Comparison of ENCODE assay signal across 9 cellular contexts in the genomic region with DNA sequence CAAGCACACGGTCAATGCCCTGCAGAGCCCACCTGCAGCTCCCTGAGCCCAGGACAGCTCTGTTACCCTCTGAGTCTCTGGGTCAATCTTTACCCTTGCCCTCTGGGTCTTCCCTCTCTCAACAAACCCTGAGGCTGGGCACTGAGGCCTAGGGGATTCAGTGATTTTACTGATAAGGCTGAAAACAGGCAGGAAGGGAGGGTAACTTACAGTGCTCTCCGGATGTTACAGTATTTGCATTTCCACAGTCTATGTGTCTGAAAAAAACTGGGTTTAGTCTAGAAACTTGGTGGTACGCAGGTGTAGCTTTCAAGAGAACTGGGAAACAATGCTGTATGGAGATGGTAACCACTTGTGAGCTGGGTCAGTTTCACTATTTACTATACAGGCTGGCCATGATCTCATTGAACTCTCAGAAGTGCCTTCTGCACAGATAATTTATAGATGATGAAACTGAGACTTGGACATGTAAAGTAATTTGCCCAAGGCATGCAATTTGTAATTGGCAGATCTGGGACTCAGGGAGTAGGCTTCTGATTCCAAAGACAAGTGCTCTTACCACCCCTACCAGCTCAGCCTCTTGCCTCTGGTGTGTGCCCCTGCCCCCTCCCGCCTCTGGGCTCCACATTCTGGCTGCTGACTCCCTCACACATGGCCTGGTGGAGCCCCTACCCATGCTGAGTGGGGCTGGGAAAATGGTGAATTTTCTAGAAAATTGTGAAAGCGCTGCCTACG. TPM values are rescaled to one million over a fixed set of nuclear protein-coding genes. Genes with fewer than 3 reads are reported as not detected.
DNase-seq lines count a peak whose midpoint lies in the region; ATAC-seq and TF ChIP-seq lines count a peak whose summit lies in the region.
"Had no signal": no experiment of that assay in that cellular context is flagged by ENCODE, and none has a peak within 500 bp of the region (broad histone marks: within the 10 kb centered on the region; RNA-seq: fewer than 3 reads in every experiment).

No MANE protein-coding gene starts in this region.

- H3K27ac Mint-ChIP-seq in CD8-positive, alpha-beta T cell: peak overlapping the region; percentile 94
- H3K27ac Mint-ChIP-seq in activated CD4-positive, alpha-beta memory T cell treated with anti-CD3 and anti-CD28 coated beads for 36 hours: peak overlapping the region; percentile 78
- no peak overlapping the region for H3K27ac Mint-ChIP-seq in chondrocyte (ENCODE audit: unreplicated experiment)

- peaks cover 30% of the 10 kb centered on the region for H3K27me3 Mint-ChIP-seq in CD8-positive, alpha-beta T cell (ENCODE audit: low read depth)
- peaks cover 2% of the 10 kb centered on the region for H3K27me3 Mint-ChIP-seq in activated CD4-positive, alpha-beta memory T cell treated with anti-CD3 and anti-CD28 coated beads for 36 hours
- H3K27me3 Mint-ChIP-seq in chondrocyte (ENCODE audit: low read depth): no peaks in the 10 kb centered on the region

- no peak for DNase-seq in CD8-positive, alpha-beta T cell
- DNase-seq in activated CD4-positive, alpha-beta memory T cell treated with anti-CD3 and anti-CD28 coated beads for 36 hours: no peak
- no peak for DNase-seq in sigmoid colon
- DNase-seq in chondrocyte (ENCODE audit: low spot score): no peak
- no peak for DNase-seq in SW 1271 (lab: John Stamatoyannopoulos, UW)
- DNase-seq in WERI-Rb-1: no peak

- TF ChIP-seq CTCF in CD8-positive, alpha-beta T cell (IDR thresholded peaks at IDR 0.05): no peak
- TF ChIP-seq CTCF in sigmoid colon (IDR thresholded peaks at IDR 0.05) (no peak), chondrocyte (IDR thresholded peaks at IDR 0.05) (no peak), WERI-Rb-1 (IDR thresholded peaks at IDR 0.05; ENCODE audit: low read depth, low read length) (no peak)

- H3K9me3 Mint-ChIP-seq in CD8-positive, alpha-beta T cell: no peaks in the 10 kb centered on the region
- H3K9me3 Mint-ChIP-seq in activated CD4-positive, alpha-beta memory T cell treated with anti-CD3 and anti-CD28 coated beads for 36 hours: no peaks in the 10 kb centered on the region
- H3K9me3 Mint-ChIP-seq in chondrocyte (ENCODE audit: low read depth): no peaks in the 10 kb centered on the region
- H3K9me3 Mint-ChIP-seq: neural crest cell had no signal

- H3K4me1 Mint-ChIP-seq in CD8-positive, alpha-beta T cell (ENCODE audit: low read depth): peaks cover 83% of the 10 kb centered on the region
- peaks cover 78% of the 10 kb centered on the region for H3K4me1 Mint-ChIP-seq in activated CD4-positive, alpha-beta memory T cell treated with anti-CD3 and anti-CD28 coated beads for 36 hours (ENCODE audit: low read depth)
- peaks cover 15% of the 10 kb centered on the region for H3K4me1 Mint-ChIP-seq in chondrocyte (ENCODE audit: low read depth)

- H3K4me3 ChIP-seq in CD8-positive, alpha-beta T cell (ENCODE audit: low read depth, low read length): no peak overlapping the region
- no peak overlapping the region for H3K4me3 ChIP-seq in sigmoid colon
- no peak overlapping the region for H3K4me3 ChIP-seq in WERI-Rb-1 (ENCODE audit: low read depth, low read length)

- peaks cover 69% of the 10 kb centered on the region for H3K4me1 ChIP-seq in CD8-positive, alpha-beta T cell (ENCODE audit: insufficient read depth, low read length)
- H3K4me1 ChIP-seq in sigmoid colon: peaks cover 0 to 10% (median 0%) of the 10 kb centered on the region in 4 donors

- CTCF ChIA-PET in CD8-positive, alpha-beta T cell (lab: Charles Lee): interaction anchor here (1.5 to 4.8 kb wide), 6 partner anchors 10 to 120 kb away, joined by 3 to 29 read pairs (median 6); no protein-coding TSS in a partner anchor
- CTCF ChIA-PET in activated CD4-positive, alpha-beta memory T cell treated with anti-CD3 and anti-CD28 coated beads for 36 hours (lab: Charles Lee): interaction anchor here (0.6 to 9.3 kb wide), 14 partner anchors 10 to 142 kb away, joined by 3 to 67 read pairs (median 4); no protein-coding TSS in a partner anchor

- ATAC-seq in CD8-positive, alpha-beta T cell: peak; percentile 7
- peak; percentile 80 for ATAC-seq in GM19324 (IDR thresholded peaks at IDR 0.05; ENCODE audit: low FRiP score, unreplicated experiment)
- peak; percentile 86 for ATAC-seq in HG03175 (IDR thresholded peaks at IDR 0.05; ENCODE audit: unreplicated experiment)

- intact Hi-C loops in CD8-positive, alpha-beta T cell (cut with DNase I, micrococcal nuclease): loop anchor here (1.0 to 5.0 kb wide), 5 partner anchors 14 to 892 kb away; partner anchors contain the start of gene MAN1A2 (in 2 of the 2)
- intact Hi-C loops in activated CD4-positive, alpha-beta memory T cell treated with anti-CD3 and anti-CD28 coated beads for 36 hours (cut with micrococcal nuclease): loop anchor here (1.0 to 5.0 kb wide), 2 partner anchors 36 to 917 kb away; no protein-coding TSS in a partner anchor
- intact Hi-C loops in sigmoid colon (cut with DNase I): no loop called here

- peaks cover 10% of the 10 kb centered on the region for H3K27me3 ChIP-seq in CD8-positive, alpha-beta T cell (ENCODE audit: insufficient read depth, low read length)
- H3K27me3 ChIP-seq in sigmoid colon: no peaks in the 10 kb centered on the region
- no peaks in the 10 kb centered on the region for H3K27me3 ChIP-seq in WERI-Rb-1 (ENCODE audit: insufficient read depth, low read depth, severe bottlenecking)

- TF ChIP-seq POLR2A in sigmoid colon (IDR thresholded peaks at IDR 0.05): no peak

- peak overlapping the region; percentile 40 for H3K4me3 Mint-ChIP-seq in CD8-positive, alpha-beta T cell
- no peak overlapping the region for H3K4me3 Mint-ChIP-seq in activated CD4-positive, alpha-beta memory T cell treated with anti-CD3 and anti-CD28 coated beads for 36 hours
- H3K4me3 Mint-ChIP-seq in chondrocyte (ENCODE audit: unreplicated experiment): no peak overlapping the region
- H3K4me3 Mint-ChIP-seq: neural crest cell had no signal

- H3K36me3 Mint-ChIP-seq in CD8-positive, alpha-beta T cell: no peaks in the 10 kb centered on the region
- H3K36me3 Mint-ChIP-seq in activated CD4-positive, alpha-beta memory T cell treated with anti-CD3 and anti-CD28 coated beads for 36 hours: no peaks in the 10 kb centered on the region
- no peaks in the 10 kb centered on the region for H3K36me3 Mint-ChIP-seq in chondrocyte (ENCODE audit: low read depth)

- POLR2A ChIA-PET in CD8-positive, alpha-beta T cell (lab: Charles Lee): interaction anchor here (1.0 to 7.1 kb wide), 3 partner anchors 26 to 48 kb away, joined by 3 to 65 read pairs (median 3); partner anchors contain the start of gene TENT5C
- POLR2A ChIA-PET in activated CD4-positive, alpha-beta memory T cell treated with anti-CD3 and anti-CD28 coated beads for 36 hours (lab: Charles Lee): interaction anchor here (3.7 to 9.8 kb wide), 2 partner anchors 37 to 48 kb away, joined by 20 to 83 read pairs; partner anchors contain the start of gene TENT5C

- WGBS in sigmoid colon, 2 donors: 69% methylated on average over 6 of the region's 6 CpGs

- no peaks in the 10 kb centered on the region for H3K9me3 ChIP-seq in CD8-positive, alpha-beta T cell (ENCODE audit: low read length)
- H3K9me3 ChIP-seq in sigmoid colon (no peaks in the 10 kb centered on the region), WERI-Rb-1 (ENCODE audit: severe bottlenecking) (no peaks in the 10 kb centered on the region)

- H3K36me3 ChIP-seq in CD8-positive, alpha-beta T cell (ENCODE audit: insufficient read depth, low read length): no peaks in the 10 kb centered on the region
- no peaks in the 10 kb centered on the region for H3K36me3 ChIP-seq in sigmoid colon
- no peaks in the 10 kb centered on the region for H3K36me3 ChIP-seq in WERI-Rb-1

- H3K27ac ChIP-seq in CD8-positive, alpha-beta T cell (ENCODE audit: low read depth, low read length): no peak overlapping the region
- H3K27ac ChIP-seq in sigmoid colon: no peak overlapping the region
- no peak overlapping the region for H3K27ac ChIP-seq in WERI-Rb-1

- no peak for TF ChIP-seq EP300 in sigmoid colon (IDR thresholded peaks at IDR 0.05)

RNA-seq across cellular contexts. Expression of gene TENT5C, which starts 48.8 kb away (rescaled TPM):
- total RNA-seq in CD8-positive, alpha-beta T cell: 100 to 1,000 TPM; 146 to 150 TPM
- total RNA-seq in activated CD4-positive, alpha-beta memory T cell treated with anti-CD3 and anti-CD28 coated beads for 36 hours: 10 to 100 TPM; 13.8 to 14.0 TPM
- total RNA-seq in sigmoid colon (1 to 10 TPM; 2.8 to 7.1 (median 5.1) TPM), chondrocyte (0.20 to 0.41 TPM (median 0.21 TPM) in 3 replicates)
- polyA plus RNA-seq in sigmoid colon: 10 to 100 TPM in 1 of 3 donors, 1 to 10 TPM in 2; 4.2 to 10.3 (median 9.9) TPM

Comparison
In these comparisons a context has a peak if more than half of its experiments do, and no peak if none do; other contexts are left out.
1. ATAC-seq: peak in every context shown above with its lines; median percentile 86 in HG03175; 80 in GM19324; 7 in CD8-positive, alpha-beta T cell.
2. RNA of gene TENT5C, which starts 48.8 kb away (total RNA-seq): 146 to 150 TPM in CD8-positive, alpha-beta T cell; 13.8 to 14.0 TPM in activated CD4-positive, alpha-beta memory T cell treated with anti-CD3 and anti-CD28 coated beads for 36 hours, 2.8 to 7.1 TPM in sigmoid colon and 0.20 to 0.41 TPM in chondrocyte; every median in the first group is over 4 times any median in the second.